10 cellular contexts compared by ENCODE assay signal in genomic region chr22:49052560-49052959, GRCh38.
DNase-seq lines count a peak whose midpoint lies in the region; ATAC-seq, FAIRE-seq and TF ChIP-seq lines count a peak whose summit lies in the region.
"Had no signal": no experiment of that assay in that cellular context is flagged by ENCODE, and none has a peak within 500 bp of the region (broad histone marks: within the 10 kb centered on the region; RNA-seq: fewer than 3 reads in every experiment).

No MANE protein-coding gene starts in this region.

- peak overlapping the region; percentile 10 to 55 for H3K4me3 ChIP-seq in kidney (ENCODE audit: low read length in 2 of 2)
- peak overlapping the region; percentile 18 for H3K4me3 ChIP-seq in smooth muscle cell
- no peak overlapping the region for H3K4me3 ChIP-seq in aorta (ENCODE audit: low read length in 2 of 2)

- H3K27ac Mint-ChIP-seq in H9 = peak overlapping the region; percentile 16 to 86 (median 30); a peak in 3 of 7 replicates
- peak overlapping the region; percentile 56 for H3K27ac Mint-ChIP-seq in activated CD8-positive, alpha-beta T cell treated with anti-CD3 and anti-CD28 coated beads, Interleukin-2, amount 10 ng/mL, durations not matched to agents 7 days and 5 days

- no peak overlapping the region for H2AK5ac ChIP-seq in H9 (ENCODE audit: insufficient read length, low read length)

- H2BK20ac ChIP-seq in H9 (ENCODE audit: low read depth, low read length, poor library complexity, severe bottlenecking) = no peak overlapping the region

- H3K27ac ChIP-seq in H9 (ENCODE audit: insufficient read length, low read depth, low read length) = no peak overlapping the region
- no peak overlapping the region for H3K27ac ChIP-seq in kidney (ENCODE audit: low read depth in 2 of 2, low read length in 2 of 2)
- H3K27ac ChIP-seq in smooth muscle cell (ENCODE audit: low read depth) = no peak overlapping the region
- no peak overlapping the region for H3K27ac ChIP-seq in aorta (ENCODE audit: low read depth in 1 of 2, low read length in 2 of 2)
- H3K27ac ChIP-seq: HL-60 had no signal

- H2BK15ac ChIP-seq in H9 (ENCODE audit: low read depth, low read length) = no peak overlapping the region

- no peaks in the 10 kb centered on the region for H3K23me2 ChIP-seq in H9 (ENCODE audit: insufficient read length, low read depth, low read length, poor library complexity, severe bottlenecking)

- H2BK5ac ChIP-seq in H9 (ENCODE audit: insufficient read length, low read length) = no peak overlapping the region

- H3F3A ChIP-seq in smooth muscle cell (ENCODE audit: low read depth) = no peaks in the 10 kb centered on the region

- H3K9me3 Mint-ChIP-seq in H9 = no peaks in the 10 kb centered on the region
- no peaks in the 10 kb centered on the region for H3K9me3 Mint-ChIP-seq in activated CD8-positive, alpha-beta T cell treated with anti-CD3 and anti-CD28 coated beads, Interleukin-2, amount 10 ng/mL, durations not matched to agents 7 days and 5 days (ENCODE audit: insufficient read depth)

- H2AFZ ChIP-seq in H9 (ENCODE audit: low read length) (peak overlapping the region; percentile 63), smooth muscle cell (ENCODE audit: low read depth) (no peak overlapping the region)

- H3K79me1 ChIP-seq in H9 (ENCODE audit: insufficient read depth, low read depth, low read length, poor library complexity, severe bottlenecking) = no peaks in the 10 kb centered on the region

- FAIRE-seq in kidney (lab: Jason Lieb, UNC) = no peak

- no peak overlapping the region for H2BK12ac ChIP-seq in H9 (ENCODE audit: insufficient read length, low read depth, low read length)

- H3K9me3 ChIP-seq in H9 (ENCODE audit: control insufficient read depth, low read depth, low read length) = no peaks in the 10 kb centered on the region
- H3K9me3 ChIP-seq in kidney (ENCODE audit: control insufficient read depth in 1 of 2, low read length in 2 of 2) = no peaks in the 10 kb centered on the region
- no peaks in the 10 kb centered on the region for H3K9me3 ChIP-seq in smooth muscle cell (replicated peaks; ENCODE audit: low read depth)
- H3K9me3 ChIP-seq in aorta (ENCODE audit: control insufficient read depth, low read length) = peaks cover 1% of the 10 kb centered on the region

- H3K23ac ChIP-seq in H9 (ENCODE audit: insufficient read length, low read depth, low read length) = no peak overlapping the region

- H4K20me1 ChIP-seq in H9 (ENCODE audit: control insufficient read depth, insufficient read depth, insufficient read length) (no peaks in the 10 kb centered on the region), smooth muscle cell (ENCODE audit: low read depth) (no peaks in the 10 kb centered on the region)

- peaks cover 26% of the 10 kb centered on the region in 2 experiments for H3K4me1 Mint-ChIP-seq in H9
- no peaks in the 10 kb centered on the region for H3K4me1 Mint-ChIP-seq in activated CD8-positive, alpha-beta T cell treated with anti-CD3 and anti-CD28 coated beads, Interleukin-2, amount 10 ng/mL, durations not matched to agents 7 days and 5 days (ENCODE audit: low read depth)

- H3K79me2 ChIP-seq in H9 (ENCODE audit: insufficient read depth, low read length) (no peaks in the 10 kb centered on the region), smooth muscle cell (ENCODE audit: low read depth) (no peaks in the 10 kb centered on the region)

- peaks cover 25% of the 10 kb centered on the region for H3K27me3 Mint-ChIP-seq in H9 (ENCODE audit: low read depth)
- H3K27me3 Mint-ChIP-seq in activated CD8-positive, alpha-beta T cell treated with anti-CD3 and anti-CD28 coated beads, Interleukin-2, amount 10 ng/mL, durations not matched to agents 7 days and 5 days (ENCODE audit: low read depth) = no peaks in the 10 kb centered on the region

- H3K27me3 ChIP-seq in H9 (ENCODE audit: insufficient read depth, low read length) = no peaks in the 10 kb centered on the region
- H3K27me3 ChIP-seq in smooth muscle cell (ENCODE audit: low read depth) = peaks cover 19% of the 10 kb centered on the region
- H3K27me3 ChIP-seq in aorta (ENCODE audit: control insufficient read depth in 1 of 2, insufficient read depth in 2 of 2, low read length in 1 of 2) = no peaks in the 10 kb centered on the region

- no peak overlapping the region for H4K5ac ChIP-seq in H9 (ENCODE audit: insufficient read length, low read depth, low read length)

- no peak overlapping the region for H4K91ac ChIP-seq in H9 (ENCODE audit: insufficient read length, low read depth, low read length)

- DNase-seq in H9 = no peak
- DNase-seq in activated CD8-positive, alpha-beta T cell treated with anti-CD3 and anti-CD28 coated beads, Interleukin-2, amount 10 ng/mL, durations not matched to agents 7 days and 5 days = no peak
- no peak for DNase-seq in kidney
- DNase-seq in smooth muscle cell (lab: John Stamatoyannopoulos, UW; ENCODE audit: unreplicated experiment) = no peak
- no peak for DNase-seq in aorta
- DNase-seq: NCI-H1092, NCI-H526 treated with DMSO at 0.1 percent for 48 hours had no signal

- no peak overlapping the region for H3K14ac ChIP-seq in H9 (ENCODE audit: insufficient read depth, low read length)

- no peak overlapping the region for H4K8ac ChIP-seq in H9 (replicated peaks; ENCODE audit: insufficient read length, low read depth, low read length)

- H3K36me3 Mint-ChIP-seq in H9 (ENCODE audit: insufficient read depth in 1 of 3, low read depth in 3 of 3) = no peaks in the 10 kb centered on the region
- H3K36me3 Mint-ChIP-seq in activated CD8-positive, alpha-beta T cell treated with anti-CD3 and anti-CD28 coated beads, Interleukin-2, amount 10 ng/mL, durations not matched to agents 7 days and 5 days (ENCODE audit: low read depth) = no peaks in the 10 kb centered on the region

- TF ChIP-seq CTCF in H9 (conservative IDR thresholded peaks at IDR 0.05) = no peak
- TF ChIP-seq CTCF in kidney (IDR thresholded peaks at IDR 0.05; ENCODE audit: borderline replicate concordance, extremely low read depth, insufficient read depth) = no peak
- TF ChIP-seq CTCF in smooth muscle cell (IDR thresholded peaks at IDR 0.05; ENCODE audit: borderline replicate concordance, insufficient read depth, poor library complexity, severe bottlenecking) = no peak

- H3K18ac ChIP-seq in H9 (ENCODE audit: insufficient read length, low read depth, low read length) = no peak overlapping the region

- intact Hi-C loops in kidney (cut with DNase I) (no loop called here), aorta (cut with DNase I) (no loop called here)

- H3K4me1 ChIP-seq in H9 (ENCODE audit: insufficient read depth, low read length) = peaks cover 2% of the 10 kb centered on the region; the same call in 1 of the 2 replicates
- no peaks in the 10 kb centered on the region for H3K4me1 ChIP-seq in kidney (ENCODE audit: control insufficient read depth in 1 of 2, insufficient read depth in 1 of 2, low read depth in 1 of 2, low read length in 2 of 2)
- no peaks in the 10 kb centered on the region for H3K4me1 ChIP-seq in smooth muscle cell (ENCODE audit: low read depth)
- H3K4me1 ChIP-seq in aorta (ENCODE audit: control insufficient read depth in 1 of 2, insufficient read depth in 2 of 2, low read length in 2 of 2) = no peaks in the 10 kb centered on the region

- H3K56ac ChIP-seq in H9 (ENCODE audit: insufficient read length, low read depth, low read length) = no peak overlapping the region

- H3K4me2 ChIP-seq in H9 (ENCODE audit: insufficient read depth, insufficient read length, low read length) (peak overlapping the region; percentile 39), smooth muscle cell (peak overlapping the region; percentile 48)

- CTCF ChIA-PET in activated CD8-positive, alpha-beta T cell treated with anti-CD3 and anti-CD28 coated beads, Interleukin-2, amount 10 ng/mL, durations not matched to agents 7 days and 5 days (lab: Charles Lee) = no interaction called here

- ATAC-seq in activated CD8-positive, alpha-beta T cell treated with anti-CD3 and anti-CD28 coated beads, Interleukin-2, amount 10 ng/mL, durations not matched to agents 7 days and 5 days = no peak
- no peak for ATAC-seq in aorta (ENCODE audit: low FRiP score)
- ATAC-seq in HG02840 (IDR thresholded peaks at IDR 0.05; ENCODE audit: low FRiP score, unreplicated experiment) = no peak
- no peak for ATAC-seq in HG03280 (IDR thresholded peaks at IDR 0.05; ENCODE audit: unreplicated experiment)

- no peak overlapping the region for H3T11ph ChIP-seq in H9 (ENCODE audit: low read length)

- no CpG with 5 or more reads among the region's 12 CpGs for WGBS in H9 (ENCODE audit: extremely low coverage, insufficient read length, low lambda C conversion rate)
- WGBS in smooth muscle cell (ENCODE audit: low lambda C conversion rate) = 66% methylated on average over 12 of the region's 12 CpGs
- WGBS in aorta, 2 donors = 76 to 78% methylated on average over 12 of the region's 12 CpGs

- peak overlapping the region; percentile 34 to 52; a peak in 3 of 5 replicates for H3K4me3 Mint-ChIP-seq in H9
- peak overlapping the region; percentile 72 for H3K4me3 Mint-ChIP-seq in activated CD8-positive, alpha-beta T cell treated with anti-CD3 and anti-CD28 coated beads, Interleukin-2, amount 10 ng/mL, durations not matched to agents 7 days and 5 days

- H2BK120ac ChIP-seq in H9 (ENCODE audit: low read depth, low read length, poor library complexity, severe bottlenecking) = no peak overlapping the region

- H3K36me3 ChIP-seq in kidney (ENCODE audit: control insufficient read depth in 1 of 2, insufficient read depth in 2 of 2, low read length in 2 of 2) (no peaks in the 10 kb centered on the region), smooth muscle cell (ENCODE audit: low read depth) (no peaks in the 10 kb centered on the region), aorta (ENCODE audit: control insufficient read depth in 1 of 2, insufficient read depth in 2 of 2, low read length in 1 of 2) (no peaks in the 10 kb centered on the region)

- H3K9ac ChIP-seq in H9 (ENCODE audit: extremely low read depth, insufficient read length, low read length) = no peak overlapping the region
- H3K9ac ChIP-seq in kidney (ENCODE audit: low read length in 2 of 2) = no peak overlapping the region
- no peak overlapping the region for H3K9ac ChIP-seq in smooth muscle cell (ENCODE audit: low read depth)

- POLR2A ChIA-PET in activated CD8-positive, alpha-beta T cell treated with anti-CD3 and anti-CD28 coated beads, Interleukin-2, amount 10 ng/mL, durations not matched to agents 7 days and 5 days (lab: Charles Lee) = no interaction called here

- no peak overlapping the region for H3K4ac ChIP-seq in H9 (ENCODE audit: low read depth, low read length)

Comparison
In these comparisons a context has a peak if more than half of its experiments do, and no peak if none do; other contexts are left out.
1. H3K4me3 ChIP-seq: peak in kidney (2 of 2) and smooth muscle cell (single experiment); none in aorta (0 of 2).